ENCODE assay signal across 14 cellular contexts in the genomic region with DNA sequence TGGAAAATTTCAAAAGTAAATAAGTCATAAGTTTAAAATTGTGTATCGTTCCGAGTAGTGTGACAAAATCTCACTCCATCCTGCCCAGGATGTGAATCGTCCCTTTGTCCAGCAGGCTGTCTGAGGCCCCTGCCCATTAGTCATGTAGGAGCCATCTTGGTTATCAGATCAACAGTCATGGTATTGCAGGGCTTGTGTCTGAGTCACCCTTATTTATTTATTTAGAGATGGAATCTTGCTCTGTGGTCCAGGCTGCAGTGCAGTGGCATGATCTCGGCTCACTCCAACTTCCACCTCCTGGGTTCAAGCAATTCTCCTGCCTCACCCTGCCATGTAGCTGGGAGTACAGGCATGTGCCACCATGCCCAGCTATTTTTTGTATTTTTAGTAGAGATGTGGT. TPM values are rescaled to one million over a fixed set of nuclear protein-coding genes. Genes with fewer than 3 reads are reported as not detected.
DNase-seq lines count a peak whose midpoint lies in the region; ATAC-seq and TF ChIP-seq lines count a peak whose summit lies in the region.
"Had no signal": no experiment of that assay in that cellular context is flagged by ENCODE, and none has a peak within 500 bp of the region (broad histone marks: within the 10 kb centered on the region; RNA-seq: fewer than 3 reads in every experiment).

No MANE protein-coding gene starts in this region.

- no peak overlapping the region for H2AFZ ChIP-seq in trophoblast cell (ENCODE audit: insufficient read depth, low read length, poor library complexity)
- H2AFZ ChIP-seq: parathyroid adenoma had no signal

- no peak overlapping the region for H3K9ac ChIP-seq in trophoblast cell (ENCODE audit: low read length)
- H3K9ac ChIP-seq: parathyroid adenoma had no signal

- no peak overlapping the region for H3K23ac ChIP-seq in trophoblast cell (ENCODE audit: low read length)

- no peak overlapping the region for H4K8ac ChIP-seq in trophoblast cell (ENCODE audit: low read depth, low read length)

- no peaks in the 10 kb centered on the region for H3K79me1 ChIP-seq in trophoblast cell (ENCODE audit: low read length)

- H3K27ac ChIP-seq in trophoblast cell (ENCODE audit: low read depth, low read length), result no peak overlapping the region
- H3K27ac ChIP-seq in esophagus squamous epithelium, result no peak overlapping the region
- H3K27ac ChIP-seq: parathyroid adenoma had no signal

- H3K27me3 ChIP-seq in trophoblast cell (ENCODE audit: insufficient read depth, low read length) (no peaks in the 10 kb centered on the region), esophagus squamous epithelium (no peaks in the 10 kb centered on the region)

- no peaks in the 10 kb centered on the region for H3K79me2 ChIP-seq in trophoblast cell (ENCODE audit: control insufficient read depth, insufficient read depth, low read length, poor library complexity)

- H3K36me3 ChIP-seq in trophoblast cell (ENCODE audit: control insufficient read depth in 1 of 2, insufficient read depth in 2 of 2, low read length in 2 of 2) (no peaks in the 10 kb centered on the region), esophagus squamous epithelium (no peaks in the 10 kb centered on the region)

- no peak overlapping the region for H3K4me2 ChIP-seq in trophoblast cell (ENCODE audit: low read length)

- H3K9me3 ChIP-seq in trophoblast cell (ENCODE audit: insufficient read depth, low read depth, low read length), result no peaks in the 10 kb centered on the region
- H3K9me3 ChIP-seq in esophagus squamous epithelium, result no peaks in the 10 kb centered on the region

- intact Hi-C loops in esophagus squamous epithelium (cut with DNase I), result no loop called here

- H2BK5ac ChIP-seq in trophoblast cell (ENCODE audit: low read depth, low read length, poor library complexity), result no peak overlapping the region

- no peak overlapping the region for H4K91ac ChIP-seq in trophoblast cell (ENCODE audit: low read depth, low read length)

- H3K4me1 ChIP-seq in trophoblast cell (ENCODE audit: control insufficient read depth in 1 of 2, insufficient read depth in 2 of 2, low read length in 2 of 2) (no peaks in the 10 kb centered on the region), esophagus squamous epithelium (peaks cover 0 to 28% (median 16%) of the 10 kb centered on the region in 3 donors)

- WGBS in trophoblast cell (ENCODE audit: extremely low coverage, insufficient coverage, insufficient read length), result no CpG with 5 or more reads among the region's 4 CpGs
- 79 to 89% methylated on average over 4 of the region's 4 CpGs for WGBS in esophagus squamous epithelium, 2 donors

- peak; percentile 98 for DNase-seq in ELR (ENCODE audit: low read depth)
- DNase-seq in RPMI7951 (ENCODE audit: low read depth), result peak; percentile 90
- peak; percentile 61 for DNase-seq in dermis blood vessel endothelial cell
- DNase-seq in trophoblast cell, result peak; percentile 67 to 84
- DNase-seq in esophagus squamous epithelium (lab: John Stamatoyannopoulos, UW), result no peak
- DNase-seq: activated CD4-positive, alpha-beta T cell treated with anti-CD3 and anti-CD28 coated beads for 48 hours; cerebellar nuclear complex; NCI-H524 treated with DMSO at 0.1 percent for 48 hours; stimulated activated naive B cell treated with anti-CD40 and anti-IgM and Interleukin-4, amounts not matched to agents 10 μg/mL and 1 μg/mL and 100 μg/mL, for 72 hours had no signal

- no peak overlapping the region for H4K12ac ChIP-seq in trophoblast cell (ENCODE audit: low read depth, low read length)

- H3K4me3 ChIP-seq in trophoblast cell (ENCODE audit: low read depth, low read length) (no peak overlapping the region), esophagus squamous epithelium (no peak overlapping the region)

- H3K18ac ChIP-seq in trophoblast cell (ENCODE audit: low read length), result no peak overlapping the region

- H2BK12ac ChIP-seq in trophoblast cell (ENCODE audit: low read length), result no peak overlapping the region

- H3K4ac ChIP-seq in trophoblast cell (ENCODE audit: low read depth, low read length), result no peak overlapping the region

- no peak overlapping the region for H2BK120ac ChIP-seq in trophoblast cell (ENCODE audit: insufficient read depth, low read length, poor library complexity)

- no peak for TF ChIP-seq CTCF in esophagus squamous epithelium (IDR thresholded peaks at IDR 0.05)

- ATAC-seq in HG02970 (IDR thresholded peaks at IDR 0.05; ENCODE audit: low FRiP score, unreplicated experiment), result no peak
- no peak for ATAC-seq in HG02870 (IDR thresholded peaks at IDR 0.05; ENCODE audit: unreplicated experiment)
- ATAC-seq in HG02798 (IDR thresholded peaks at IDR 0.05; ENCODE audit: poor library complexity, unreplicated experiment), result no peak
- ATAC-seq: activated T-helper 17 cell treated with anti-CD3 and anti-CD28 coated beads, Interleukin-2, amount 50 U/mL, for 72 hours; stimulated activated naive B cell treated with anti-CD40 and anti-IgM and Interleukin-4, amounts not matched to agents 10 μg/mL and 1 μg/mL and 100 μg/mL, for 72 hours had no signal

- no peak overlapping the region for H3K14ac ChIP-seq in trophoblast cell (ENCODE audit: low read length)

- H2AK5ac ChIP-seq in trophoblast cell (ENCODE audit: low read length), result no peak overlapping the region

- no peak for TF ChIP-seq POLR2A in esophagus squamous epithelium (IDR thresholded peaks at IDR 0.05)

RNA-seq across cellular contexts. Expression of gene ITGA2, which starts 30.2 kb away (rescaled TPM):
- 25.2 and 28.4 TPM in 2 replicates for total RNA-seq in RPMI7951 (2014; rRNA removed; shearing (Covaris generic))
- total RNA-seq in dermis blood vessel endothelial cell (44.9 and 90.6 TPM in 2 replicates), esophagus squamous epithelium (10 to 100 TPM; 12.0 to 28.5 (median 21.6) TPM)
- 10.0 and 10.4 TPM in 2 replicates for polyA plus RNA-seq in trophoblast cell (2013)
